Comparison of ENCODE assay signal across 26 cellular contexts in genomic region chr2:147420517-147420916, GRCh38.
"Had no signal": no experiment of that assay in that cellular context is flagged by ENCODE, and none has a peak within 500 bp of the region (broad histone marks: within the 10 kb centered on the region; RNA-seq: fewer than 3 reads in every experiment).

No MANE protein-coding gene starts in this region.

- DNase-seq: activated B cell treated with CpG ODN at 0.5 μM for 24 hours; activated CD4-positive, alpha-beta T cell treated with anti-CD3 and anti-CD28 coated beads, Interleukin-2, amount 50 U/mL, for 1 hour; activated CD8-positive, alpha-beta memory T cell treated with anti-CD3 and anti-CD28 coated beads, Interleukin-2, amount 10 ng/mL, durations not matched to agents 7 days and 5 days; activated CD8-positive, alpha-beta T cell treated with anti-CD3 and anti-CD28 coated beads, Interleukin-2, amount 10 ng/mL, durations not matched to agents 7 days and 5 days; activated naive CD8-positive, alpha-beta T cell treated with anti-CD3 and anti-CD28 coated beads, Interleukin-2, amount 50 U/mL, for 24 hours; activated T-cell treated with anti-CD3 and anti-CD28 coated beads, Interleukin-2, amount 50 U/mL, for 48 hours; amygdala; caudate nucleus; cortex of kidney; effector memory CD8-positive, alpha-beta T cell; hippocampal formation; islet precursor cell; left cardiac atrium; left ventricle myocardium superior; stimulated activated CD4-positive, alpha-beta T cell treated with anti-CD3 and anti-CD28 coated beads, Interleukin-12 subunit alpha, Interleukin-12 subunit beta, amount 100 ng/mL, for 4 hours; stimulated activated CD4-positive, alpha-beta T cell treated with anti-CD3 and anti-CD28 coated beads, Interleukin-4, amount 100 ng/mL, for 1 hour; stimulated activated naive CD8-positive, alpha-beta T cell treated with anti-CD3 and anti-CD28 coated beads, Interleukin-15, Interleukin-2, amounts not matched to agents 100 U/mL and 50 U/mL, for 24 hours; T-helper 17 cell; upper lobe of left lung had no signal

- ATAC-seq: activated CD8-positive, alpha-beta memory T cell treated with anti-CD3 and anti-CD28 coated beads, Interleukin-2, amount 10 ng/mL, durations not matched to agents 7 days and 5 days; activated CD8-positive, alpha-beta T cell treated with anti-CD3 and anti-CD28 coated beads, Interleukin-2, amount 10 ng/mL, durations not matched to agents 7 days and 5 days; activated naive CD8-positive, alpha-beta T cell treated with anti-CD3 and anti-CD28 coated beads, Interleukin-2, amount 50 U/mL, for 24 hours; effector memory CD8-positive, alpha-beta T cell; gastroesophageal sphincter; left cardiac atrium; left ventricle myocardium superior; sciatic nerve; stimulated activated naive CD8-positive, alpha-beta T cell treated with anti-CD3 and anti-CD28 coated beads, Interleukin-15, Interleukin-2, amounts not matched to agents 100 U/mL and 50 U/mL, for 24 hours; T-helper 17 cell had no signal

- H3K27ac ChIP-seq: gastroesophageal sphincter, neutrophil, skin epidermis, upper lobe of left lung had no signal

- H3K27ac Mint-ChIP-seq: activated B cell treated with CpG ODN at 0.5 μM for 24 hours; activated CD8-positive, alpha-beta memory T cell treated with anti-CD3 and anti-CD28 coated beads, Interleukin-2, amount 10 ng/mL, durations not matched to agents 7 days and 5 days; activated CD8-positive, alpha-beta T cell treated with anti-CD3 and anti-CD28 coated beads, Interleukin-2, amount 10 ng/mL, durations not matched to agents 7 days and 5 days; activated naive CD8-positive, alpha-beta T cell treated with anti-CD3 and anti-CD28 coated beads, Interleukin-2, amount 50 U/mL, for 24 hours; activated T-helper 2 cell treated with anti-CD3 and anti-CD28 coated beads, Interferon-gamma antibody, Interleukin-2, Interleukin-4, amounts not matched to agents 10 μg/mL and 5 μg/mL and 100 μg/mL, durations not matched to agents 14 hours and 24 hours and 36 hours; effector memory CD8-positive, alpha-beta T cell; nephron; T-helper 17 cell had no signal

- H3K9me3 ChIP-seq: gastroesophageal sphincter, neutrophil, upper lobe of left lung had no signal

- H3K4me3 ChIP-seq: gastroesophageal sphincter, skin epidermis, upper lobe of left lung had no signal

- H3K9me3 Mint-ChIP-seq: activated B cell treated with CpG ODN at 0.5 μM for 24 hours; activated naive CD4-positive, alpha-beta T cell treated with anti-CD3 and anti-CD28 coated beads, Interleukin-2, amount 50 U/mL, for 24 hours; nephron had no signal

- H3K4me1 ChIP-seq: gastroesophageal sphincter, upper lobe of left lung had no signal

- H3K4me1 Mint-ChIP-seq: activated B cell treated with CpG ODN at 0.5 μM for 24 hours; activated CD8-positive, alpha-beta memory T cell treated with anti-CD3 and anti-CD28 coated beads, Interleukin-2, amount 10 ng/mL, durations not matched to agents 7 days and 5 days had no signal

- H3K27me3 ChIP-seq: gastroesophageal sphincter, neutrophil, upper lobe of left lung had no signal

- H3K36me3 Mint-ChIP-seq: activated CD8-positive, alpha-beta memory T cell treated with anti-CD3 and anti-CD28 coated beads, Interleukin-2, amount 10 ng/mL, durations not matched to agents 7 days and 5 days; activated naive CD4-positive, alpha-beta T cell treated with anti-CD3 and anti-CD28 coated beads, Interleukin-2, amount 50 U/mL, for 24 hours had no signal

- H3K27me3 Mint-ChIP-seq: activated B cell treated with CpG ODN at 0.5 μM for 24 hours; activated CD8-positive, alpha-beta memory T cell treated with anti-CD3 and anti-CD28 coated beads, Interleukin-2, amount 10 ng/mL, durations not matched to agents 7 days and 5 days; activated naive CD4-positive, alpha-beta T cell treated with anti-CD3 and anti-CD28 coated beads, Interleukin-2, amount 50 U/mL, for 24 hours; activated naive CD8-positive, alpha-beta T cell treated with anti-CD3 and anti-CD28 coated beads, Interleukin-2, amount 50 U/mL, for 24 hours; effector memory CD8-positive, alpha-beta T cell had no signal

- H3K36me3 ChIP-seq: gastroesophageal sphincter, neutrophil, upper lobe of left lung had no signal

- H3K4me3 Mint-ChIP-seq: activated B cell treated with CpG ODN at 0.5 μM for 24 hours; activated CD8-positive, alpha-beta memory T cell treated with anti-CD3 and anti-CD28 coated beads, Interleukin-2, amount 10 ng/mL, durations not matched to agents 7 days and 5 days; activated CD8-positive, alpha-beta T cell treated with anti-CD3 and anti-CD28 coated beads, Interleukin-2, amount 10 ng/mL, durations not matched to agents 7 days and 5 days; activated naive CD4-positive, alpha-beta T cell treated with anti-CD3 and anti-CD28 coated beads, Interleukin-2, amount 50 U/mL, for 24 hours; activated naive CD8-positive, alpha-beta T cell treated with anti-CD3 and anti-CD28 coated beads, Interleukin-2, amount 50 U/mL, for 24 hours; effector memory CD8-positive, alpha-beta T cell; nephron; T-helper 17 cell had no signal
